ENCODE assay signal across 11 cellular contexts in genomic region chr5:38259062-38259857, GRCh38. TPM values are rescaled to one million over a fixed set of nuclear protein-coding genes. Genes with fewer than 3 reads are reported as not detected.
DNase-seq lines count a peak whose midpoint lies in the region; ATAC-seq and TF ChIP-seq lines count a peak whose summit lies in the region.
"Had no signal": no experiment of that assay in that cellular context is flagged by ENCODE, and none has a peak within 500 bp of the region (broad histone marks: within the 10 kb centered on the region; RNA-seq: fewer than 3 reads in every experiment).

No MANE protein-coding gene starts in this region.

- DNase-seq in Peyer's patch, result no peak
- DNase-seq in foreskin keratinocyte, result no peak
- no peak for DNase-seq in osteocyte (ENCODE audit: extremely low spot score, unreplicated experiment)
- no peak for DNase-seq in ACHN
- no peak for DNase-seq in SW480 (ENCODE audit: low spot score)
- no peak for DNase-seq in amniotic stem cell (lab: John Stamatoyannopoulos, UW)
- DNase-seq: CD8-positive, alpha-beta memory T cell; mucosa of descending colon had no signal

- H3K4me3 ChIP-seq in ACC112 (ENCODE audit: low read depth, low read length), result peak overlapping the region; percentile 62; the same call in 1 of the 2 replicates
- peak overlapping the region in 3 of 4 donors; percentile 4 to 52 (median 41) for H3K4me3 ChIP-seq in Peyer's patch
- H3K4me3 ChIP-seq: mucosa of descending colon had no signal

- no peaks in the 10 kb centered on the region for H3K79me2 ChIP-seq in ACC112 (ENCODE audit: control insufficient read depth, insufficient read depth, low read length, unreplicated experiment)

- TF ChIP-seq CTCF in Peyer's patch (IDR thresholded peaks at IDR 0.05) (no peak), foreskin keratinocyte (conservative IDR thresholded peaks at IDR 0.05) (no peak), osteocyte (IDR thresholded peaks at IDR 0.05) (no peak)

- in situ Hi-C loops in ACHN (cut with HindIII; ENCODE audit: low pct_ligation_motif_present, low pct_unique_long_range_greater_than_20kb, low sequenced_read_pairs), result no loop called here

- peak overlapping the region; percentile 67 for H3K4me3 Mint-ChIP-seq in osteocyte (ENCODE audit: unreplicated experiment)

- H3K27ac Mint-ChIP-seq in osteocyte (ENCODE audit: unreplicated experiment), result no peak overlapping the region

- no peaks in the 10 kb centered on the region for H3K36me3 Mint-ChIP-seq in osteocyte (ENCODE audit: unreplicated experiment)
- H3K36me3 Mint-ChIP-seq: CD8-positive, alpha-beta memory T cell had no signal

- no peaks in the 10 kb centered on the region for H3K9me3 ChIP-seq in Peyer's patch
- H3K9me3 ChIP-seq: mucosa of descending colon had no signal

- H3K27me3 Mint-ChIP-seq in osteocyte (ENCODE audit: unreplicated experiment), result peaks cover 86% of the 10 kb centered on the region

- no peaks in the 10 kb centered on the region for H3K9me3 Mint-ChIP-seq in osteocyte (ENCODE audit: unreplicated experiment)

- peaks cover 16% of the 10 kb centered on the region for H3K4me1 Mint-ChIP-seq in osteocyte (ENCODE audit: unreplicated experiment)

- ATAC-seq in foreskin keratinocyte, result peak; percentile 17
- ATAC-seq in GM21723 (IDR thresholded peaks at IDR 0.05; ENCODE audit: unreplicated experiment), result no peak

- TF ChIP-seq POLR2A in Peyer's patch (IDR thresholded peaks at IDR 0.05), result no peak

- no peaks in the 10 kb centered on the region for H3K4me1 ChIP-seq in ACC112 (ENCODE audit: control insufficient read depth, insufficient read depth, low read length, unreplicated experiment)
- H3K4me1 ChIP-seq in Peyer's patch, result peaks cover 0 to 6% (median 0%) of the 10 kb centered on the region in 4 donors
- no peaks in the 10 kb centered on the region for H3K4me1 ChIP-seq in foreskin keratinocyte

- no peaks in the 10 kb centered on the region for H3K36me3 ChIP-seq in ACC112 (ENCODE audit: insufficient read depth, low read length)
- no peaks in the 10 kb centered on the region for H3K36me3 ChIP-seq in Peyer's patch

- no peak overlapping the region for H2AFZ ChIP-seq in ACC112 (ENCODE audit: low read length, unreplicated experiment)

- H3K27me3 ChIP-seq in ACC112 (ENCODE audit: insufficient read depth, low read length) (peaks cover 100% of the 10 kb centered on the region), Peyer's patch (peaks cover 0 to 12% of the 10 kb centered on the region in 2 donors), foreskin keratinocyte (peaks cover 100% of the 10 kb centered on the region)

- H3K27ac ChIP-seq in ACC112 (ENCODE audit: low read depth, low read length), result no peak overlapping the region
- no peak overlapping the region for H3K27ac ChIP-seq in Peyer's patch
- H3K27ac ChIP-seq in foreskin keratinocyte, result no peak overlapping the region
- H3K27ac ChIP-seq: RWPE1 had no signal

RNA-seq across cellular contexts. Expression of gene EGFLAM, which starts 0.9 kb away (rescaled TPM):
- 1 to 10 TPM in 1 of 4 donors, under 1 TPM in 2, not detected in 1; 0.54 to 1.7 (median 0.70) TPM for total RNA-seq in Peyer's patch
- total RNA-seq in foreskin keratinocyte, result 0.63 TPM in 1 of 2 replicates, not detected in the other
- 0.07 and 0.50 TPM in 2 replicates for polyA plus RNA-seq in foreskin keratinocyte
- total RNA-seq in osteocyte, result not detected in 2 replicates
- total RNA-seq: CD8-positive, alpha-beta memory T cell had no signal
- polyA plus RNA-seq: CD8-positive, alpha-beta memory T cell had no signal
